ENCODE assay signal across 3 cellular contexts in the genomic region with DNA sequence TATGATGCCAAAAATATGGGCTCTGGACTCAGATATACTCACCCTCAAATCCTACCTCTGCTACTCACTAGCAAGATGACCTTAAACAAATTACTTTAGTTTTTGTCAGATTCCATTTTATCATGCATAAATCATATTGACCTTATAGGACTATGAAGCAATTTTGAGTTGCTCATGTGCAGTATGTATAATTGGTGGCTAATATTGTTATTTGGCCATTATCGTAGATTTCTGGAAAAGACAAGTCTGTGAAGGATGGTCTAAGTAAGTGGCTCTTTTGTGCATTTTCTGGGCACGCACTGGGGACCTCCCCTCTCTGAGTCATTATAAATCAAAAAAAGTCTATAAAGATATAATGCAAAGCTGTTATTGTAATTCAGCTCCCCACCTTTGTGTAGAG.
"Had no signal": no experiment of that assay in that cellular context is flagged by ENCODE, and none has a peak within 500 bp of the region (broad histone marks: within the 10 kb centered on the region; RNA-seq: fewer than 3 reads in every experiment).

No MANE protein-coding gene starts in this region.

- ATAC-seq: GM12878 had no signal

- H3K4me3 ChIP-seq: GM12878 had no signal

- DNase-seq: GDM1, GF-D8 had no signal
